ENCODE assay signal across 1 cellular context in genomic region chr6:105628156-105628860, GRCh38.
TF ChIP-seq lines count a peak whose summit lies in the region.

No MANE protein-coding gene starts in this region.

TF ChIP-seq in GM23338, 12 proteins besides CTCF, POLR2A, EP300 and RAD21 (continued from another document):
- TF ChIP-seq, protein P1, sequence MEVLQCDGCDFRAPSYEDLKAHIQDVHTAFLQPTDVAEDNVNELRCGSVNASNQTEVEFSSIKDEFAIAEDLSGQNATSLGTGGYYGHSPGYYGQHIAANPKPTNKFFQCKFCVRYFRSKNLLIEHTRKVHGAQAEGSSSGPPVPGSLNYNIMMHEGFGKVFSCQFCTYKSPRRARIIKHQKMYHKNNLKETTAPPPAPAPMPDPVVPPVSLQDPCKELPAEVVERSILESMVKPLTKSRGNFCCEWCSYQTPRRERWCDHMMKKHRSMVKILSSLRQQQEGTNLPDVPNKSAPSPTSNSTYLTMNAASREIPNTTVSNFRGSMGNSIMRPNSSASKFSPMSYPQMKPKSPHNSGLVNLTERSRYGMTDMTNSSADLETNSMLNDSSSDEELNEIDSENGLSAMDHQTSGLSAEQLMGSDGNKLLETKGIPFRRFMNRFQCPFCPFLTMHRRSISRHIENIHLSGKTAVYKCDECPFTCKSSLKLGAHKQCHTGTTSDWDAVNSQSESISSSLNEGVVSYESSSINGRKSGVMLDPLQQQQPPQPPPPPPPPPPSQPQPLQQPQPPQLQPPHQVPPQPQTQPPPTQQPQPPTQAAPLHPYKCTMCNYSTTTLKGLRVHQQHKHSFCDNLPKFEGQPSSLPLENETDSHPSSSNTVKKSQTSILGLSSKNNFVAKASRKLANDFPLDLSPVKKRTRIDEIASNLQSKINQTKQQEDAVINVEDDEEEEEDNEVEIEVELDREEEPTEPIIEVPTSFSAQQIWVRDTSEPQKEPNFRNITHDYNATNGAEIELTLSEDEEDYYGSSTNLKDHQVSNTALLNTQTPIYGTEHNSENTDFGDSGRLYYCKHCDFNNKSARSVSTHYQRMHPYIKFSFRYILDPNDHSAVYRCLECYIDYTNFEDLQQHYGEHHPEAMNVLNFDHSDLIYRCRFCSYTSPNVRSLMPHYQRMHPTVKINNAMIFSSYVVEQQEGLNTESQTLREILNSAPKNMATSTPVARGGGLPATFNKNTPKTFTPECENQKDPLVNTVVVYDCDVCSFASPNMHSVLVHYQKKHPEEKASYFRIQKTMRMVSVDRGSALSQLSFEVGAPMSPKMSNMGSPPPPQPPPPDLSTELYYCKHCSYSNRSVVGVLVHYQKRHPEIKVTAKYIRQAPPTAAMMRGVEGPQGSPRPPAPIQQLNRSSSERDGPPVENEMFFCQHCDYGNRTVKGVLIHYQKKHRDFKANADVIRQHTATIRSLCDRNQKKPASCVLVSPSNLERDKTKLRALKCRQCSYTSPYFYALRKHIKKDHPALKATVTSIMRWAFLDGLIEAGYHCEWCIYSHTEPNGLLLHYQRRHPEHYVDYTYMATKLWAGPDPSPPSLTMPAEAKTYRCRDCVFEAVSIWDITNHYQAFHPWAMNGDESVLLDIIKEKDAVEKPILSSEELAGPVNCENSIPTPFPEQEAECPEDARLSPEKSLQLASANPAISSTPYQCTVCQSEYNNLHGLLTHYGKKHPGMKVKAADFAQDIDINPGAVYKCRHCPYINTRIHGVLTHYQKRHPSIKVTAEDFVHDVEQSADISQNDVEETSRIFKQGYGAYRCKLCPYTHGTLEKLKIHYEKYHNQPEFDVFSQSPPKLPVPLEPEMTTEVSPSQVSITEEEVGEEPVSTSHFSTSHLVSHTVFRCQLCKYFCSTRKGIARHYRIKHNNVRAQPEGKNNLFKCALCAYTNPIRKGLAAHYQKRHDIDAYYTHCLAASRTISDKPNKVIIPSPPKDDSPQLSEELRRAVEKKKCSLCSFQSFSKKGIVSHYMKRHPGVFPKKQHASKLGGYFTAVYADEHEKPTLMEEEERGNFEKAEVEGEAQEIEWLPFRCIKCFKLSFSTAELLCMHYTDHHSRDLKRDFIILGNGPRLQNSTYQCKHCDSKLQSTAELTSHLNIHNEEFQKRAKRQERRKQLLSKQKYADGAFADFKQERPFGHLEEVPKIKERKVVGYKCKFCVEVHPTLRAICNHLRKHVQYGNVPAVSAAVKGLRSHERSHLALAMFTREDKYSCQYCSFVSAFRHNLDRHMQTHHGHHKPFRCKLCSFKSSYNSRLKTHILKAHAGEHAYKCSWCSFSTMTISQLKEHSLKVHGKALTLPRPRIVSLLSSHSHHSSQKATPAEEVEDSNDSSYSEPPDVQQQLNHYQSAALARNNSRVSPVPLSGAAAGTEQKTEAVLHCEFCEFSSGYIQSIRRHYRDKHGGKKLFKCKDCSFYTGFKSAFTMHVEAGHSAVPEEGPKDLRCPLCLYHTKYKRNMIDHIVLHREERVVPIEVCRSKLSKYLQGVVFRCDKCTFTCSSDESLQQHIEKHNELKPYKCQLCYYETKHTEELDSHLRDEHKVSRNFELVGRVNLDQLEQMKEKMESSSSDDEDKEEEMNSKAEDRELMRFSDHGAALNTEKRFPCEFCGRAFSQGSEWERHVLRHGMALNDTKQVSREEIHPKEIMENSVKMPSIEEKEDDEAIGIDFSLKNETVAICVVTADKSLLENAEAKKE (CRISPR knock-in tag; IDR thresholded peaks at IDR 0.05): no peak
- TF ChIP-seq STAT1 (IDR thresholded peaks at IDR 0.05; ENCODE audit: unreplicated experiment) (no peak), POLR2AphosphoS5 (IDR thresholded peaks at IDR 0.05; ENCODE audit: low read depth) (no peak), EZH2 (IDR thresholded peaks at IDR 0.05; ENCODE audit: low read depth, unreplicated experiment) (no peak), ZNF331 (CRISPR knock-in tag; IDR thresholded peaks at IDR 0.05; ENCODE audit: low read depth) (no peak), CREB1 (CRISPR knock-in tag; IDR thresholded peaks at IDR 0.05; ENCODE audit: low read depth) (no peak)
